ENCODE assay signal across 9 cellular contexts in the genomic region with DNA sequence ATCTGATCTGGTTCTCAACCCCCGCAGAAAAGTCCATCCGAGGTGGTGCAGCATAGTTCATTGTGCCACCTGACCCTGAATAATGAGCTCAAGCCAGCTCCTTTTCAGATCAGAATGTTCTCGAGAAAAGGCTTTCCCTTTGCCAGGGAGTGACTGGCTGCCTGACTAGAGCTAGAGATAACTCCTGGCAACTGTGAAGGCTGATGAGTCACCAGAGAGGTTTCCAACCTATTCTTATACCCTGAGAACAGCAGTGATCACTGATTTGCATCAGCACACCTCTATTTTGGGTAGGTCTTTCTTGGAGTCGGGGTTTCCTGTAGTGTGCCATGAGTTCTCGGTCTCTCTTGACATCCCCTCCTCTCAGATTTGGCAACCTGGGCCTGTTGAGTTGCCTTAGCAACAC.
A peak's percentile ranks its signal among the peaks of the same experiment; 100 is the strongest.
DNase-seq lines count a peak whose midpoint lies in the region; ATAC-seq and FAIRE-seq lines count a peak whose summit lies in the region.
"Had no signal": no experiment of that assay in that cellular context is flagged by ENCODE, and none has a peak within 500 bp of the region (broad histone marks: within the 10 kb centered on the region; RNA-seq: fewer than 3 reads in every experiment).

No MANE protein-coding gene starts in this region.

- H3K9me3 Mint-ChIP-seq in activated naive CD4-positive, alpha-beta T cell treated with anti-CD3 and anti-CD28 coated beads, Interleukin-2, amount 50 U/mL, for 72 hours, result peaks cover 7 to 14% of the 10 kb centered on the region in 2 donors

- no peak overlapping the region for H3K27ac Mint-ChIP-seq in activated naive CD4-positive, alpha-beta T cell treated with anti-CD3 and anti-CD28 coated beads, Interleukin-2, amount 50 U/mL, for 72 hours

- no peaks in the 10 kb centered on the region for H3K27me3 ChIP-seq in HAP-1 (ENCODE audit: low read depth)

- in situ Hi-C loops in HAP-1 (cut with MboI; ENCODE audit: low sequenced_read_pairs), result loop anchor here (25.0 kb wide), 1 partner anchor 619 kb away; no protein-coding TSS in a partner anchor

- no peaks in the 10 kb centered on the region for H3K4me1 ChIP-seq in HAP-1

- H3K9me3 ChIP-seq in HAP-1, result no peaks in the 10 kb centered on the region

- DNase-seq in activated naive CD4-positive, alpha-beta T cell treated with anti-CD3 and anti-CD28 coated beads, Interleukin-2, amount 50 U/mL, for 72 hours (ENCODE audit: low spot score in 2 of 2), result peak in 1 of 2 donors; percentile 32
- DNase-seq in activated naive CD4-positive, alpha-beta T cell treated with anti-CD3 and anti-CD28 coated beads, Interleukin-2, amount 50 U/mL, for 16 hours, result no peak
- DNase-seq in amniotic epithelial cell (ENCODE audit: low read depth), result peak; percentile 95
- DNase-seq in islet precursor cell, result peak; percentile 83
- peak; percentile 83 for DNase-seq in urothelium cell line (ENCODE audit: low spot score)
- no peak for DNase-seq in HAP-1 (ENCODE audit: low spot score in 2 of 2)
- DNase-seq in NCI-H1105 (lab: John Stamatoyannopoulos, UW), result no peak

- ATAC-seq in activated naive CD4-positive, alpha-beta T cell treated with anti-CD3 and anti-CD28 coated beads, Interleukin-2, amount 50 U/mL, for 72 hours, result peak; percentile 92
- peak; percentile 69 for ATAC-seq in HG03159 (IDR thresholded peaks at IDR 0.05; ENCODE audit: unreplicated experiment)

- FAIRE-seq in urothelium cell line (lab: Jason Lieb, UNC), result peak; percentile 40
- FAIRE-seq: G401.6 had no signal

- no peaks in the 10 kb centered on the region for H3K36me3 ChIP-seq in HAP-1 (replicated peaks)

- peaks cover 0 to 10% of the 10 kb centered on the region in 2 donors for H3K36me3 Mint-ChIP-seq in activated naive CD4-positive, alpha-beta T cell treated with anti-CD3 and anti-CD28 coated beads, Interleukin-2, amount 50 U/mL, for 72 hours

- no peak overlapping the region for H3K4me3 ChIP-seq in HAP-1

Comparison
In these comparisons a context has a peak if more than half of its experiments do, and no peak if none do; other contexts are left out.
1. DNase-seq: peak in amniotic epithelial cell (single experiment), islet precursor cell (single experiment) and urothelium cell line (single experiment); none in activated naive CD4-positive, alpha-beta T cell treated with anti-CD3 and anti-CD28 coated beads, Interleukin-2, amount 50 U/mL, for 16 hours (single experiment), HAP-1 (0 of 2) and NCI-H1105 (single experiment).